14 cellular contexts compared by ENCODE assay signal in genomic region chr16:12800751-12801308, GRCh38. TPM values are rescaled to one million over a fixed set of nuclear protein-coding genes. Genes with fewer than 3 reads are reported as not detected.
DNase-seq lines count a peak whose midpoint lies in the region; ATAC-seq, FAIRE-seq and TF ChIP-seq lines count a peak whose summit lies in the region.
"Had no signal": no experiment of that assay in that cellular context is flagged by ENCODE, and none has a peak within 500 bp of the region (broad histone marks: within the 10 kb centered on the region; RNA-seq: fewer than 3 reads in every experiment).

No MANE protein-coding gene starts in this region.

- H3K27me3 ChIP-seq in brain microvascular endothelial cell (replicated peaks), result no peaks in the 10 kb centered on the region
- no peaks in the 10 kb centered on the region for H3K27me3 ChIP-seq in upper lobe of left lung
- no peaks in the 10 kb centered on the region for H3K27me3 ChIP-seq in small intestine (ENCODE audit: control insufficient read depth in 2 of 2, insufficient read depth in 2 of 2, low read length in 2 of 2)
- H3K27me3 ChIP-seq: right atrium auricular region had no signal

- no peak for ATAC-seq in natural killer cell treated with Interleukin-12 subunit alpha and Interleukin-12 subunit beta and Interleukin-15 and Interleukin-18, amount 100 ng/mL, for 72 hours
- ATAC-seq in natural killer cell (no peak), upper lobe of left lung (ENCODE audit: low FRiP score in 2 of 2) (no peak)
- ATAC-seq: T-cell had no signal

- no peak for TF ChIP-seq POLR2A in upper lobe of left lung (IDR thresholded peaks at IDR 0.05)

- H3K27ac Mint-ChIP-seq in natural killer cell treated with Interleukin-12 subunit alpha and Interleukin-12 subunit beta and Interleukin-15 and Interleukin-18, amount 100 ng/mL, for 72 hours, result peak overlapping the region; percentile 10 to 61
- H3K27ac Mint-ChIP-seq in natural killer cell, result no peak overlapping the region
- peak overlapping the region; percentile 16 for H3K27ac Mint-ChIP-seq in nephron progenitor cell
- H3K27ac Mint-ChIP-seq: activated naive CD4-positive, alpha-beta T cell treated with anti-CD3 and anti-CD28 coated beads for 36 hours; T-cell had no signal

- no peak for TF ChIP-seq EP300 in upper lobe of left lung (IDR thresholded peaks at IDR 0.05)

- H3K4me1 Mint-ChIP-seq in natural killer cell treated with Interleukin-12 subunit alpha and Interleukin-12 subunit beta and Interleukin-15 and Interleukin-18, amount 100 ng/mL, for 72 hours (ENCODE audit: low read depth in 2 of 2), result peaks cover 26 to 35% of the 10 kb centered on the region in 2 donors
- H3K4me1 Mint-ChIP-seq in natural killer cell (peaks cover 19% of the 10 kb centered on the region in 2 donors), nephron progenitor cell (peaks cover 57% of the 10 kb centered on the region)

- no peaks in the 10 kb centered on the region for H3K9me3 ChIP-seq in upper lobe of left lung
- H3K9me3 ChIP-seq in small intestine (ENCODE audit: control insufficient read depth, low read depth), result no peaks in the 10 kb centered on the region
- H3K9me3 ChIP-seq: right atrium auricular region had no signal

- 56 to 59% methylated on average over 6 of the region's 6 CpGs for WGBS in upper lobe of left lung, 2 donors
- WGBS in small intestine, 3 donors, result 76 to 89% (median 86%) methylated on average over 6 of the region's 6 CpGs

- H3K9me3 Mint-ChIP-seq in natural killer cell treated with Interleukin-12 subunit alpha and Interleukin-12 subunit beta and Interleukin-15 and Interleukin-18, amount 100 ng/mL, for 72 hours, result peaks cover 7% of the 10 kb centered on the region
- no peaks in the 10 kb centered on the region for H3K9me3 Mint-ChIP-seq in natural killer cell
- peaks cover 5% of the 10 kb centered on the region for H3K9me3 Mint-ChIP-seq in nephron progenitor cell
- H3K9me3 Mint-ChIP-seq: activated naive CD4-positive, alpha-beta T cell treated with anti-CD3 and anti-CD28 coated beads for 36 hours had no signal

- intact Hi-C loops in natural killer cell (cut with micrococcal nuclease), result no loop called here

- no peak for DNase-seq in natural killer cell treated with Interleukin-12 subunit alpha and Interleukin-12 subunit beta and Interleukin-15 and Interleukin-18, amount 100 ng/mL, for 72 hours (ENCODE audit: low spot score)
- no peak for DNase-seq in natural killer cell
- DNase-seq in brain microvascular endothelial cell, result no peak
- DNase-seq in nephron progenitor cell, result no peak
- DNase-seq in upper lobe of left lung, result no peak
- DNase-seq in DMS53 (lab: John Stamatoyannopoulos, UW), result no peak
- no peak for DNase-seq in small intestine
- DNase-seq in LoVo (ENCODE audit: low spot score), result no peak
- DNase-seq: activated CD4-positive, CD25-positive, alpha-beta regulatory T cell; activated naive CD4-positive, alpha-beta T cell treated with anti-CD3 and anti-CD28 coated beads for 36 hours; NCI-H1105; stimulated activated CD4-positive, alpha-beta T cell treated with anti-CD3 and anti-CD28 coated beads, Interleukin-4, amount 100 ng/mL, for 1 hour had no signal

- FAIRE-seq in small intestine (lab: Jason Lieb, UNC), result no peak

- H3K27me3 Mint-ChIP-seq in natural killer cell treated with Interleukin-12 subunit alpha and Interleukin-12 subunit beta and Interleukin-15 and Interleukin-18, amount 100 ng/mL, for 72 hours, result no peaks in the 10 kb centered on the region
- H3K27me3 Mint-ChIP-seq in natural killer cell (ENCODE audit: low read depth in 2 of 2) (no peaks in the 10 kb centered on the region), nephron progenitor cell (ENCODE audit: low read depth, poor library complexity) (peaks cover 5% of the 10 kb centered on the region)
- H3K27me3 Mint-ChIP-seq: T-cell had no signal

- TF ChIP-seq CTCF in natural killer cell (IDR thresholded peaks at IDR 0.05) (no peak), brain microvascular endothelial cell (IDR thresholded peaks at IDR 0.05; ENCODE audit: low read depth, low read length, missing control alignments) (no peak), nephron progenitor cell (IDR thresholded peaks at IDR 0.05) (no peak), upper lobe of left lung (IDR thresholded peaks at IDR 0.05) (no peak)

- peak overlapping the region; percentile 99 for H3K4me3 Mint-ChIP-seq in natural killer cell treated with Interleukin-12 subunit alpha and Interleukin-12 subunit beta and Interleukin-15 and Interleukin-18, amount 100 ng/mL, for 72 hours
- H3K4me3 Mint-ChIP-seq in natural killer cell (no peak overlapping the region), nephron progenitor cell (peak overlapping the region; percentile 25)

- no peaks in the 10 kb centered on the region for H3K36me3 ChIP-seq in brain microvascular endothelial cell (replicated peaks)
- no peaks in the 10 kb centered on the region for H3K36me3 ChIP-seq in upper lobe of left lung
- H3K36me3 ChIP-seq in small intestine (ENCODE audit: control insufficient read depth in 2 of 2, insufficient read depth in 2 of 2, low read length in 2 of 2), result no peaks in the 10 kb centered on the region
- H3K36me3 ChIP-seq: right atrium auricular region had no signal

- H3K27ac ChIP-seq in brain microvascular endothelial cell, result peak overlapping the region; percentile 92
- H3K27ac ChIP-seq in upper lobe of left lung, result peak overlapping the region in 3 of 4 donors; percentile 22 to 93 (median 40)
- H3K27ac ChIP-seq in small intestine (ENCODE audit: low read depth in 1 of 2, low read length in 1 of 2), result no peak overlapping the region

- in situ Hi-C loops in brain microvascular endothelial cell (cut with HindIII; ENCODE audit: low pct_ligation_motif_present, low sequenced_read_pairs), result no loop called here

- no peak overlapping the region for H3K4me3 ChIP-seq in brain microvascular endothelial cell (ENCODE audit: low read depth, low read length)
- no peak overlapping the region for H3K4me3 ChIP-seq in upper lobe of left lung
- H3K4me3 ChIP-seq in small intestine (ENCODE audit: low read depth in 1 of 2, low read length in 2 of 2), result no peak overlapping the region
- H3K4me3 ChIP-seq: right atrium auricular region had no signal

- H3K4me1 ChIP-seq in upper lobe of left lung (peaks cover 12 to 36% (median 26%) of the 10 kb centered on the region in 4 donors), small intestine (ENCODE audit: control insufficient read depth in 2 of 2, insufficient read depth in 1 of 2, low read depth in 1 of 2, low read length in 1 of 2) (no peaks in the 10 kb centered on the region)

- peaks cover 5% of the 10 kb centered on the region for H3K36me3 Mint-ChIP-seq in natural killer cell treated with Interleukin-12 subunit alpha and Interleukin-12 subunit beta and Interleukin-15 and Interleukin-18, amount 100 ng/mL, for 72 hours
- H3K36me3 Mint-ChIP-seq in natural killer cell (no peaks in the 10 kb centered on the region), nephron progenitor cell (ENCODE audit: low read depth) (peaks cover 5% of the 10 kb centered on the region)

RNA-seq across cellular contexts. Expression of gene CPPED1, which starts 2.9 kb away (rescaled TPM):
- 10 to 100 TPM; 11.3 to 26.8 TPM for total RNA-seq in natural killer cell treated with Interleukin-12 subunit alpha and Interleukin-12 subunit beta and Interleukin-15 and Interleukin-18, amount 100 ng/mL, for 72 hours
- 10 to 100 TPM; 10.3 to 18.3 (median 16.4) TPM for total RNA-seq in natural killer cell
- 10 to 100 TPM; 12.5 to 32.5 (median 23.1) TPM for total RNA-seq in upper lobe of left lung
- polyA plus RNA-seq in small intestine, result 10 to 100 TPM; 15.7 to 34.0 (median 25.7) TPM

Comparison
In these comparisons a context has a peak if more than half of its experiments do, and no peak if none do; other contexts are left out.
1. H3K27ac Mint-ChIP-seq: peak in natural killer cell treated with Interleukin-12 subunit alpha and Interleukin-12 subunit beta and Interleukin-15 and Interleukin-18, amount 100 ng/mL, for 72 hours (2 of 2) and nephron progenitor cell (single experiment); none in natural killer cell (0 of 2).
2. H3K27ac ChIP-seq: peak in brain microvascular endothelial cell (single experiment) and upper lobe of left lung (3 of 4); none in small intestine (0 of 2).